14 cellular contexts compared by ENCODE assay signal in genomic region chr11:78292109-78292803, GRCh38.
DNase-seq lines count a peak whose midpoint lies in the region; ATAC-seq and FAIRE-seq lines count a peak whose summit lies in the region.
"Had no signal": no experiment of that assay in that cellular context is flagged by ENCODE, and none has a peak within 500 bp of the region (broad histone marks: within the 10 kb centered on the region; RNA-seq: fewer than 3 reads in every experiment).

No MANE protein-coding gene starts in this region.

- H3K9me3 Mint-ChIP-seq in activated T-helper 2 cell treated with anti-CD3 and anti-CD28 coated beads, Interferon-gamma antibody, Interleukin-2, Interleukin-4, amounts not matched to agents 10 μg/mL and 5 μg/mL and 100 μg/mL, durations not matched to agents 14 hours and 24 hours and 36 hours = peaks cover 43% of the 10 kb centered on the region

- FAIRE-seq in frontal cortex (lab: Jason Lieb, UNC) = no peak
- FAIRE-seq: astrocyte, GM12892 had no signal

- peaks cover 69% of the 10 kb centered on the region for H3K36me3 Mint-ChIP-seq in activated T-helper 2 cell treated with anti-CD3 and anti-CD28 coated beads, Interferon-gamma antibody, Interleukin-2, Interleukin-4, amounts not matched to agents 10 μg/mL and 5 μg/mL and 100 μg/mL, durations not matched to agents 14 hours and 24 hours and 36 hours (ENCODE audit: low read depth)

- H3K27me3 Mint-ChIP-seq in activated T-helper 2 cell treated with anti-CD3 and anti-CD28 coated beads, Interferon-gamma antibody, Interleukin-2, Interleukin-4, amounts not matched to agents 10 μg/mL and 5 μg/mL and 100 μg/mL, durations not matched to agents 14 hours and 24 hours and 36 hours (ENCODE audit: low read depth) = no peaks in the 10 kb centered on the region

- H3K4me3 Mint-ChIP-seq in activated T-helper 2 cell treated with anti-CD3 and anti-CD28 coated beads, Interferon-gamma antibody, Interleukin-2, Interleukin-4, amounts not matched to agents 10 μg/mL and 5 μg/mL and 100 μg/mL, durations not matched to agents 14 hours and 24 hours and 36 hours (ENCODE audit: low read depth) = peak overlapping the region; percentile 54

- peaks cover 67% of the 10 kb centered on the region for H3K4me1 Mint-ChIP-seq in activated T-helper 2 cell treated with anti-CD3 and anti-CD28 coated beads, Interferon-gamma antibody, Interleukin-2, Interleukin-4, amounts not matched to agents 10 μg/mL and 5 μg/mL and 100 μg/mL, durations not matched to agents 14 hours and 24 hours and 36 hours (ENCODE audit: low read depth)

- no peak for DNase-seq in activated CD4-positive, CD25-positive, alpha-beta regulatory T cell treated with anti-CD3 and anti-CD28 coated beads, Interleukin-2, amount 50 U/mL, for 72 hours
- DNase-seq in NCI-H226 (peak; percentile 25), pons (ENCODE audit: low spot score) (peak; percentile 63), frontal cortex (ENCODE audit: low spot score in 2 of 2) (no peak)
- peak; percentile 67 for DNase-seq in activated T-helper 2 cell treated with anti-CD3 and anti-CD28 coated beads, Interferon-gamma antibody, Interleukin-2, Interleukin-4, amounts not matched to agents 10 μg/mL and 5 μg/mL and 100 μg/mL, durations not matched to agents 14 hours and 24 hours and 36 hours (ENCODE audit: low spot score)
- DNase-seq: 8988T, hippocampal formation, mammary epithelial cell, NCI-H2171 treated with DMSO at 0.1 percent for 48 hours had no signal

- H3K27ac Mint-ChIP-seq in activated T-helper 2 cell treated with anti-CD3 and anti-CD28 coated beads, Interferon-gamma antibody, Interleukin-2, Interleukin-4, amounts not matched to agents 10 μg/mL and 5 μg/mL and 100 μg/mL, durations not matched to agents 14 hours and 24 hours and 36 hours = peak overlapping the region; percentile 92

- intact Hi-C loops in activated T-helper 2 cell treated with anti-CD3 and anti-CD28 coated beads, Interferon-gamma antibody, Interleukin-2, Interleukin-4, amounts not matched to agents 10 μg/mL and 5 μg/mL and 100 μg/mL, durations not matched to agents 14 hours and 24 hours and 36 hours (cut with micrococcal nuclease) = loop anchor here (1.0 to 10.0 kb wide), 8 partner anchors 20 to 270 kb away; no protein-coding TSS in a partner anchor

- peak; percentile 76 to 83 for ATAC-seq in activated CD4-positive, CD25-positive, alpha-beta regulatory T cell treated with anti-CD3 and anti-CD28 coated beads, Interleukin-2, amount 50 U/mL, for 24 hours
- ATAC-seq in HG03135 (IDR thresholded peaks at IDR 0.05; ENCODE audit: unreplicated experiment) = no peak
- ATAC-seq in HG03097 (IDR thresholded peaks at IDR 0.05; ENCODE audit: low FRiP score, unreplicated experiment) = no peak

Comparison
In these comparisons a context has a peak if more than half of its experiments do, and no peak if none do; other contexts are left out.
1. ATAC-seq: peak in activated CD4-positive, CD25-positive, alpha-beta regulatory T cell treated with anti-CD3 and anti-CD28 coated beads, Interleukin-2, amount 50 U/mL, for 24 hours (2 of 2); none in HG03135 (single experiment) and HG03097 (single experiment).
2. DNase-seq: peak in NCI-H226 (single experiment), activated T-helper 2 cell treated with anti-CD3 and anti-CD28 coated beads, Interferon-gamma antibody, Interleukin-2, Interleukin-4, amounts not matched to agents 10 μg/mL and 5 μg/mL and 100 μg/mL, durations not matched to agents 14 hours and 24 hours and 36 hours (single experiment) and pons (single experiment); none in activated CD4-positive, CD25-positive, alpha-beta regulatory T cell treated with anti-CD3 and anti-CD28 coated beads, Interleukin-2, amount 50 U/mL, for 72 hours (single experiment) and frontal cortex (0 of 2).